In genomic region chr9:470041-470781, GRCh38 we compare ENCODE assay signal across 8 cellular contexts. TPM values are rescaled to one million over a fixed set of nuclear protein-coding genes. Genes with fewer than 3 reads are reported as not detected.
A peak's percentile ranks its signal among the peaks of the same experiment; 100 is the strongest.
DNase-seq lines count a peak whose midpoint lies in the region; TF ChIP-seq lines count a peak whose summit lies in the region.

No MANE protein-coding gene starts in this region.

- H3K4me1 Mint-ChIP-seq in endothelial cell (ENCODE audit: unreplicated experiment) (peaks cover 21% of the 10 kb centered on the region), mesothelial cell of epicardium (peaks cover 31% of the 10 kb centered on the region)

- H3K4me3 Mint-ChIP-seq in endothelial cell (ENCODE audit: unreplicated experiment) = peak overlapping the region; percentile 94
- peak overlapping the region; percentile 80 for H3K4me3 Mint-ChIP-seq in mesothelial cell of epicardium

- H3K27me3 Mint-ChIP-seq in endothelial cell (ENCODE audit: unreplicated experiment) (no peaks in the 10 kb centered on the region), mesothelial cell of epicardium (ENCODE audit: low read depth) (no peaks in the 10 kb centered on the region)

- H3K27ac Mint-ChIP-seq in endothelial cell (ENCODE audit: unreplicated experiment) (peak overlapping the region; percentile 36), mesothelial cell of epicardium (peak overlapping the region; percentile 98)

- peak; percentile 91 for DNase-seq in COLO668 (lab: John Stamatoyannopoulos, UW; ENCODE audit: unreplicated experiment)
- peak; percentile 86 for DNase-seq in GM20000 (ENCODE audit: low spot score)
- DNase-seq in HT-29 (ENCODE audit: low spot score) = peak; percentile 85
- DNase-seq in NK-92 (lab: John Stamatoyannopoulos, UW; ENCODE audit: unreplicated experiment) = peak; percentile 42
- peak; percentile 87 for DNase-seq in activated CD8-positive, alpha-beta memory T cell treated with anti-CD3 and anti-CD28 coated beads, Interleukin-2, amount 50 U/mL, for 1 hour (ENCODE audit: extremely low read depth)
- peak; percentile 98 for DNase-seq in endothelial cell (ENCODE audit: low spot score)
- peak; percentile 86 to 96 for DNase-seq in mesothelial cell of epicardium (ENCODE audit: low spot score in 2 of 2, unreplicated experiment in 2 of 2)
- peak; percentile 77 to 86 for DNase-seq in stimulated activated CD8-positive, alpha-beta memory T cell treated with anti-CD3 and anti-CD28 coated beads, Interleukin-15, amount 100 ng/mL, for 4 hours (ENCODE audit: low read depth in 2 of 2)

- H3K36me3 Mint-ChIP-seq in endothelial cell (ENCODE audit: low read depth, unreplicated experiment) = peaks cover 7% of the 10 kb centered on the region
- peaks cover 4% of the 10 kb centered on the region for H3K36me3 Mint-ChIP-seq in mesothelial cell of epicardium

- H3K9me3 Mint-ChIP-seq in endothelial cell (ENCODE audit: unreplicated experiment) = no peaks in the 10 kb centered on the region
- no peaks in the 10 kb centered on the region for H3K9me3 Mint-ChIP-seq in mesothelial cell of epicardium

- TF ChIP-seq CTCF in GM20000 (IDR thresholded peaks at IDR 0.05; ENCODE audit: extremely low read depth, missing control alignments) = no peak
- no peak for TF ChIP-seq CTCF in endothelial cell (IDR thresholded peaks at IDR 0.05; ENCODE audit: unreplicated experiment)
- TF ChIP-seq CTCF in mesothelial cell of epicardium (IDR thresholded peaks at IDR 0.05; ENCODE audit: unreplicated experiment) = no peak

RNA-seq across cellular contexts. Expression of gene KANK1, which starts 34.3 kb away (rescaled TPM):
- 19.3 and 22.0 TPM in 2 replicates for total RNA-seq in HT-29 (2014; rRNA removed; shearing (Covaris generic))
- 18.4 TPM for total RNA-seq in endothelial cell (ENCODE audit: unreplicated experiment)
- 54.7 to 59.1 TPM (median 58.3 TPM) in 3 replicates for total RNA-seq in mesothelial cell of epicardium

Comparison
In these comparisons a context has a peak if more than half of its experiments do, and no peak if none do; other contexts are left out.
1. Peak in every context shown above with its lines: DNase-seq.
2. DNase-seq: peak in every context shown above with its lines; median percentile 98 in endothelial cell; 91 in COLO668; 91 in mesothelial cell of epicardium; 87 in activated CD8-positive, alpha-beta memory T cell treated with anti-CD3 and anti-CD28 coated beads, Interleukin-2, amount 50 U/mL, for 1 hour; 86 in GM20000; 85 in HT-29; 82 in stimulated activated CD8-positive, alpha-beta memory T cell treated with anti-CD3 and anti-CD28 coated beads, Interleukin-15, amount 100 ng/mL, for 4 hours; 42 in NK-92.